Comparison of ENCODE assay signal across 1 cellular context in the genomic region with DNA sequence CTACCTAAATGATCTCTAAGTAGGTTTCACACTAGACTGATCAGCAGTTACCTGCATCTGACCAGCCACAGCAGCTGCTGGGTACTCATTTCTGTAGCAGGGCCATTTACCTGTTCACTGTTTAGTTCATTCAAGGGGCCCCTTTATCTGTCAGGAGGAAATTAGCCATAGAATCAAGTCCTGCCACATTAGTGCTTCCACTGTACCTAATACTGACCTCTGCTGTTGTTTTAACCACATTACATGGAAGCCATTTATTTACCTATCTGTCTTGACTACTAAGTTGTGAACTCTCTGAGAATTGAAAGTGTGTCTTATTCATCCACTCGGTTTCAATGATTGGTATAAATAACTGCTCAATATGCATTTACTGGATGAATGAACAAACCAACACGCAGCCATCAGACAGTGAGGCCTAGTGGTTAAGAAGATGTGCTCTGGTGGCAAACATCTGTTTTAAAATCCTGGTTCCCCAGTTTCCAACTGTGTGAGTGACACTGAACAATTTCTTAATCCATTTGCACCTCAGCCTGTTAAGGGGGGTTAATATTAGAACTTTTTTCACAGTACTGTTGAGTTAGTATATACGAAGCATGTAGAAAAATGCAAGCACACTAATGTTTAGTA.
A peak's percentile ranks its signal among the peaks of the same experiment; 100 is the strongest.
TF ChIP-seq lines count a peak whose summit lies in the region.

No MANE protein-coding gene starts in this region.

TF ChIP-seq in GM12878, 131 proteins besides CTCF, POLR2A, EP300 and RAD21:
- peak; percentile 40; the same call in 1 of the 2 replicates for TF ChIP-seq CBFB (IDR thresholded peaks at IDR 0.05; ENCODE audit: low read depth)
- TF ChIP-seq ZNF622 (IDR thresholded peaks at IDR 0.05): no peak
- TF ChIP-seq SMC3 (IDR thresholded peaks at IDR 0.05; ENCODE audit: borderline replicate concordance, low read length): peak; percentile 78; the same call in 1 of the 2 replicates
- TF ChIP-seq SMARCA5 (IDR thresholded peaks at IDR 0.05): 0 out of 2 replicates have a peak, but pooled peaks have one; percentile 45
- TF ChIP-seq YY1 (IDR thresholded peaks at IDR 0.05; ENCODE audit: low read depth, low read length): peak; percentile 75; the same call in 1 of the 2 replicates
- peak; percentile 84 for TF ChIP-seq RUNX3 (IDR thresholded peaks at IDR 0.05; ENCODE audit: low read length)
- TF ChIP-seq JUNB (IDR thresholded peaks at IDR 0.05): peak; percentile 24; the same call in 1 of the 2 replicates
- TF ChIP-seq EED (IDR thresholded peaks at IDR 0.05; ENCODE audit: low read depth): no peak
- TF ChIP-seq SKIL (IDR thresholded peaks at IDR 0.05; ENCODE audit: low read depth, poor library complexity, severe bottlenecking): no peak
- TF ChIP-seq IRF4 (IDR thresholded peaks at IDR 0.05; ENCODE audit: low read depth, low read length): 0 out of 2 replicates have a peak, but pooled peaks have one; percentile 8
